Comparison of ENCODE assay signal across 11 cellular contexts in genomic region chr11:43924112-43924855, GRCh38. TPM values are rescaled to one million over a fixed set of nuclear protein-coding genes. Genes with fewer than 3 reads are reported as not detected.
DNase-seq lines count a peak whose midpoint lies in the region; ATAC-seq and TF ChIP-seq lines count a peak whose summit lies in the region.
"Had no signal": no experiment of that assay in that cellular context is flagged by ENCODE, and none has a peak within 500 bp of the region (broad histone marks: within the 10 kb centered on the region; RNA-seq: fewer than 3 reads in every experiment).

No MANE protein-coding gene starts in this region.

- no peak overlapping the region for H2AK5ac ChIP-seq in mesenchymal stem cell (ENCODE audit: low read length, severe bottlenecking)

- H2AFZ ChIP-seq in mesenchymal stem cell (ENCODE audit: low read depth, low read length) = no peak overlapping the region
- H2AFZ ChIP-seq: parathyroid adenoma had no signal

- H2BK15ac ChIP-seq in mesenchymal stem cell (ENCODE audit: low read depth, poor library complexity, severe bottlenecking) = peak overlapping the region; percentile 98

- TF ChIP-seq CTCF in colonic mucosa (IDR thresholded peaks at IDR 0.05) (no peak), testis (IDR thresholded peaks at IDR 0.05) (no peak)

- WGBS in HUES64 = 90% methylated on average over 27 of the region's 27 CpGs
- 89% methylated on average over 27 of the region's 27 CpGs for WGBS in mesenchymal stem cell
- WGBS in testis, 2 donors = 79 to 80% methylated on average over 1 to 27 of the region's 27 CpGs

- ATAC-seq in HG03439 (IDR thresholded peaks at IDR 0.05; ENCODE audit: unreplicated experiment) = no peak
- ATAC-seq in GM19395 (IDR thresholded peaks at IDR 0.05; ENCODE audit: unreplicated experiment) = no peak

- peak overlapping the region; percentile 81 for H4K8ac ChIP-seq in mesenchymal stem cell (ENCODE audit: low read length)

- peak overlapping the region; percentile 88 to 94 for H3K4ac ChIP-seq in mesenchymal stem cell (ENCODE audit: low read depth in 1 of 2, low read length in 2 of 2)

- H3K4me1 ChIP-seq in HUES64 (ENCODE audit: insufficient read depth, low read length) = peaks cover 42% of the 10 kb centered on the region
- no peaks in the 10 kb centered on the region for H3K4me1 ChIP-seq in colonic mucosa
- peaks cover 23% of the 10 kb centered on the region for H3K4me1 ChIP-seq in mesenchymal stem cell (ENCODE audit: control insufficient read depth, insufficient read depth, low read depth, low read length)
- peaks cover 72% of the 10 kb centered on the region for H3K4me1 ChIP-seq in testis
- H3K4me1 ChIP-seq: parathyroid adenoma had no signal

- H3K18ac ChIP-seq in mesenchymal stem cell (ENCODE audit: low read depth in 1 of 2, low read length in 2 of 2) = peak overlapping the region; percentile 60 to 95

- H3K9ac ChIP-seq in HUES64 (ENCODE audit: low read depth, low read length) = no peak overlapping the region
- peak overlapping the region in 1 of 2 donors; percentile 9 for H3K9ac ChIP-seq in colonic mucosa (ENCODE audit: low read depth in 2 of 2, low read length in 2 of 2)
- H3K9ac ChIP-seq in mesenchymal stem cell (ENCODE audit: low read length) = peak overlapping the region; percentile 71
- H3K9ac ChIP-seq: parathyroid adenoma had no signal

- H3K27ac ChIP-seq in HUES64 (ENCODE audit: low read depth, low read length) = 0 out of 2 replicates have a peak overlapping the region, but pooled peaks have one; percentile 31
- H3K27ac ChIP-seq in colonic mucosa = peak overlapping the region; percentile 70
- no peak overlapping the region for H3K27ac ChIP-seq in mesenchymal stem cell (ENCODE audit: low read length, poor library complexity, severe bottlenecking)
- peak overlapping the region; percentile 81 to 94 for H3K27ac ChIP-seq in testis

- H3K9me3 ChIP-seq in HUES64 (ENCODE audit: insufficient read depth, low read depth, low read length) (no peaks in the 10 kb centered on the region), colonic mucosa (no peaks in the 10 kb centered on the region), mesenchymal stem cell (ENCODE audit: control insufficient read depth, low read length) (no peaks in the 10 kb centered on the region), testis (no peaks in the 10 kb centered on the region)

- H3K36me3 ChIP-seq in HUES64 (ENCODE audit: insufficient read depth, low read length) (peaks cover 10% of the 10 kb centered on the region), colonic mucosa (no peaks in the 10 kb centered on the region), mesenchymal stem cell (ENCODE audit: control insufficient read depth in 1 of 2, insufficient read depth in 2 of 2, low read depth in 1 of 2, low read length in 2 of 2) (peaks cover 5 to 8% of the 10 kb centered on the region in 2 experiments), testis (ENCODE audit: low read depth, missing control alignments) (no peaks in the 10 kb centered on the region)

- H3K23ac ChIP-seq in mesenchymal stem cell (ENCODE audit: low read length in 2 of 2) = peak overlapping the region in 1 of 2 experiments; percentile 47

- H2BK120ac ChIP-seq in mesenchymal stem cell (ENCODE audit: low read depth, low read length) = peak overlapping the region; percentile 69

- H3K14ac ChIP-seq in mesenchymal stem cell (ENCODE audit: low read length in 2 of 2) = peak overlapping the region in 1 of 2 experiments; percentile 87

- peak overlapping the region; percentile 94 for H4K91ac ChIP-seq in mesenchymal stem cell (ENCODE audit: low read length)

- TF ChIP-seq POLR2A in testis (IDR thresholded peaks at IDR 0.05) = no peak

- H3K4me2 ChIP-seq in mesenchymal stem cell (ENCODE audit: low read length, poor library complexity, severe bottlenecking) = no peak overlapping the region

- H2BK5ac ChIP-seq in mesenchymal stem cell (ENCODE audit: low read depth, low read length, poor library complexity, severe bottlenecking) = no peak overlapping the region

- no peaks in the 10 kb centered on the region for H3K27me3 ChIP-seq in HUES64 (ENCODE audit: insufficient read depth, low read length)
- H3K27me3 ChIP-seq in colonic mucosa = no peaks in the 10 kb centered on the region
- peaks cover 0 to 9% of the 10 kb centered on the region in 2 experiments for H3K27me3 ChIP-seq in mesenchymal stem cell (ENCODE audit: control insufficient read depth in 1 of 2, insufficient read depth in 1 of 2, low read length in 2 of 2)
- H3K27me3 ChIP-seq in testis = no peaks in the 10 kb centered on the region

- H3K79me1 ChIP-seq in mesenchymal stem cell (replicated peaks; ENCODE audit: low read length, poor library complexity, severe bottlenecking) = no peaks in the 10 kb centered on the region

- no peak for DNase-seq in colonic mucosa
- DNase-seq in mesenchymal stem cell = no peak
- DNase-seq in testis = no peak
- DNase-seq in KG1 (lab: John Stamatoyannopoulos, UW) = no peak
- no peak for DNase-seq in HPDE6-E6E7 (ENCODE audit: extremely low spot score)
- DNase-seq: Calu3, Kasumi-1 had no signal

- intact Hi-C loops in colonic mucosa (cut with DNase I) (no loop called here), testis (cut with DNase I; ENCODE audit: low total_unique reads) (no loop called here)

- H3K4me3 ChIP-seq in HUES64 (ENCODE audit: low read length) = no peak overlapping the region
- H3K4me3 ChIP-seq in colonic mucosa = no peak overlapping the region
- no peak overlapping the region for H3K4me3 ChIP-seq in mesenchymal stem cell (ENCODE audit: insufficient read depth in 1 of 2, low read depth in 1 of 2, low read length in 2 of 2)
- no peak overlapping the region for H3K4me3 ChIP-seq in testis

- H2BK12ac ChIP-seq in mesenchymal stem cell (ENCODE audit: low read length in 2 of 2) = peak overlapping the region; percentile 70 to 98

RNA-seq across cellular contexts. Expression of gene C11orf96, which starts 18.2 kb away (rescaled TPM):
- polyA plus RNA-seq in HUES64 (2013, experiment 1 of 2) = 1.8 TPM
- polyA plus RNA-seq in HUES64 (2013, experiment 2 of 2) = 3.1 TPM
- total RNA-seq in colonic mucosa = 10 to 100 TPM in 1 of 2 donors, 1 to 10 TPM in 1; 9.3 to 26.7 TPM
- polyA plus RNA-seq in mesenchymal stem cell (2013, experiment 1 of 2) = 134 TPM
- 133 TPM for polyA plus RNA-seq in mesenchymal stem cell (2013, experiment 2 of 2)
- total RNA-seq in testis = 100 to 1,000 TPM; 207 TPM
- polyA plus RNA-seq in testis (ENCODE audit: insufficient read depth, low read depth, low replicate concordance) = 67.4 TPM

RNA-seq across cellular contexts. Expression of gene ALKBH3, which starts 43.7 kb away (rescaled TPM):
- polyA plus RNA-seq in HUES64 (2013, experiment 1 of 2) = 21.2 TPM
- 25.0 TPM for polyA plus RNA-seq in HUES64 (2013, experiment 2 of 2)
- total RNA-seq in colonic mucosa (10 to 100 TPM; 22.5 to 26.9 TPM), testis (10 to 100 TPM; 39.9 to 45.8 TPM)
- polyA plus RNA-seq in mesenchymal stem cell (2013, experiment 1 of 2) = 22.0 TPM
- 20.7 TPM for polyA plus RNA-seq in mesenchymal stem cell (2013, experiment 2 of 2)
- polyA plus RNA-seq in testis (ENCODE audit: insufficient read depth, low read depth, low replicate concordance) = 45.4 TPM

Comparison
In these comparisons a context has a peak if more than half of its experiments do, and no peak if none do; other contexts are left out.
1. RNA of gene C11orf96, which starts 18.2 kb away (total RNA-seq): 207 TPM in testis; 9.3 to 26.7 TPM in colonic mucosa; every median in the first group is over 4 times any median in the second.